Comparison of ENCODE assay signal across 8 cellular contexts in genomic region chr16:35391328-35391727, GRCh38.
DNase-seq lines count a peak whose midpoint lies in the region; ATAC-seq and TF ChIP-seq lines count a peak whose summit lies in the region.

No MANE protein-coding gene starts in this region.

- H3K27me3 Mint-ChIP-seq in CD4-positive, alpha-beta T cell: no peaks in the 10 kb centered on the region

- intact Hi-C loops in CD4-positive, alpha-beta T cell (cut with DNase I, micrococcal nuclease): no loop called here

- no peaks in the 10 kb centered on the region for H3K4me1 Mint-ChIP-seq in CD4-positive, alpha-beta T cell (ENCODE audit: low read depth)

- no peak overlapping the region for H3K27ac ChIP-seq in CD4-positive, alpha-beta T cell (ENCODE audit: low read depth, low read length)

- H3K4me3 ChIP-seq in BJ (ENCODE audit: low read depth, low read length) (no peak overlapping the region), NT2/D1 (ENCODE audit: insufficient read length, low read depth) (no peak overlapping the region)

- no peak for DNase-seq in BJ (ENCODE audit: low read depth)
- DNase-seq in GM20000 (ENCODE audit: low spot score): no peak
- peak; percentile 44 for DNase-seq in NT2/D1 (ENCODE audit: low read depth, low spot score)
- DNase-seq in erythroblast (lab: John Stamatoyannopoulos, UW): peak; percentile 22 to 25
- DNase-seq in pons (ENCODE audit: low spot score): peak; percentile 71
- no peak for DNase-seq in HuH-7.5 (ENCODE audit: low spot score)
- no peak for DNase-seq in CD4-positive, alpha-beta T cell

- H3K27me3 ChIP-seq in BJ (ENCODE audit: control insufficient read depth, insufficient read depth, low read length) (no peaks in the 10 kb centered on the region), NT2/D1 (ENCODE audit: insufficient read depth, insufficient read length) (no peaks in the 10 kb centered on the region)
- H3K27me3 ChIP-seq in CD4-positive, alpha-beta T cell (ENCODE audit: control insufficient read depth, insufficient read depth, low read length): no peaks in the 10 kb centered on the region

- no peak overlapping the region for H3K9ac ChIP-seq in NT2/D1 (ENCODE audit: insufficient read length, low read depth)

- H3K9me3 Mint-ChIP-seq in CD4-positive, alpha-beta T cell: peaks cover 14% of the 10 kb centered on the region

- POLR2A ChIA-PET in BJ (lab: Charles Lee): no interaction called here
- POLR2A ChIA-PET in CD4-positive, alpha-beta T cell (lab: Charles Lee): no interaction called here

- no peak for TF ChIP-seq POLR2A in erythroblast (IDR thresholded peaks at IDR 0.05; ENCODE audit: low read length)

- ATAC-seq in GM19397 (IDR thresholded peaks at IDR 0.05; ENCODE audit: unreplicated experiment): no peak
- ATAC-seq in CD4-positive, alpha-beta T cell (ENCODE audit: poor library complexity): no peak

- CTCF ChIA-PET in BJ (lab: Yijun Ruan, JAX): no interaction called here
- CTCF ChIA-PET in CD4-positive, alpha-beta T cell (lab: Charles Lee): no interaction called here

- H3K36me3 ChIP-seq in BJ (ENCODE audit: control insufficient read depth, insufficient read depth, low read length): no peaks in the 10 kb centered on the region
- no peaks in the 10 kb centered on the region for H3K36me3 ChIP-seq in NT2/D1 (ENCODE audit: insufficient read depth, insufficient read length, low read length)

- no peaks in the 10 kb centered on the region for H3K4me1 ChIP-seq in NT2/D1 (ENCODE audit: insufficient read depth, insufficient read length)

- no peak overlapping the region for H3K27ac Mint-ChIP-seq in CD4-positive, alpha-beta T cell

- no peak overlapping the region for H3K4me3 Mint-ChIP-seq in CD4-positive, alpha-beta T cell

- peak; percentile 37 for TF ChIP-seq CTCF in BJ (IDR thresholded peaks at IDR 0.05; ENCODE audit: insufficient read depth, low read depth, low read length)
- peak; percentile 66 for TF ChIP-seq CTCF in GM20000 (IDR thresholded peaks at IDR 0.05; ENCODE audit: extremely low read depth, missing control alignments)
- no peak for TF ChIP-seq CTCF in CD4-positive, alpha-beta T cell (IDR thresholded peaks at IDR 0.05)

- H3K9me3 ChIP-seq in NT2/D1 (ENCODE audit: insufficient read depth, low read length): no peaks in the 10 kb centered on the region
- peaks cover 13% of the 10 kb centered on the region for H3K9me3 ChIP-seq in CD4-positive, alpha-beta T cell (ENCODE audit: control insufficient read depth, low read length)

- H3K36me3 Mint-ChIP-seq in CD4-positive, alpha-beta T cell (ENCODE audit: low read depth): no peaks in the 10 kb centered on the region

Comparison
In these comparisons a context has a peak if more than half of its experiments do, and no peak if none do; other contexts are left out.
1. DNase-seq: peak in NT2/D1 (single experiment), erythroblast (2 of 2) and pons (single experiment); none in BJ (single experiment), GM20000 (single experiment), HuH-7.5 (single experiment) and CD4-positive, alpha-beta T cell (0 of 10).